Comparison of ENCODE assay signal across 18 cellular contexts in genomic region chr7:134999136-134999535, GRCh38. TPM values are rescaled to one million over a fixed set of nuclear protein-coding genes. Genes with fewer than 3 reads are reported as not detected.
DNase-seq lines count a peak whose midpoint lies in the region; ATAC-seq, FAIRE-seq and TF ChIP-seq lines count a peak whose summit lies in the region.
"Had no signal": no experiment of that assay in that cellular context is flagged by ENCODE, and none has a peak within 500 bp of the region (broad histone marks: within the 10 kb centered on the region; RNA-seq: fewer than 3 reads in every experiment).

No MANE protein-coding gene starts in this region.

- H3K4me1 ChIP-seq in Caco-2: peaks cover 18% of the 10 kb centered on the region
- H3K4me1 ChIP-seq in naive thymus-derived CD4-positive, alpha-beta T cell (ENCODE audit: control insufficient read depth in 2 of 2, insufficient read depth in 2 of 2, low read length in 2 of 2): peaks cover 6 to 30% of the 10 kb centered on the region in 2 donors
- H3K4me1 ChIP-seq: HAP-1 had no signal

- intact Hi-C loops in Caco-2 (cut with micrococcal nuclease; ENCODE audit: unreplicated experiment): no loop called here
- intact Hi-C loops in naive thymus-derived CD4-positive, alpha-beta T cell (cut with micrococcal nuclease): no loop called here

- no peak overlapping the region for H3K4me3 Mint-ChIP-seq in Caco-2 (ENCODE audit: unreplicated experiment)
- no peak overlapping the region for H3K4me3 Mint-ChIP-seq in naive thymus-derived CD4-positive, alpha-beta T cell
- H3K4me3 Mint-ChIP-seq: CD4-positive, alpha-beta T cell had no signal

- POLR2A ChIA-PET in Caco-2 (lab: Charles Lee): no interaction called here
- POLR2A ChIA-PET in naive thymus-derived CD4-positive, alpha-beta T cell (lab: Charles Lee): no interaction called here

- peaks cover 20% of the 10 kb centered on the region for H3K4me1 Mint-ChIP-seq in Caco-2 (ENCODE audit: low read depth, unreplicated experiment)
- H3K4me1 Mint-ChIP-seq in naive thymus-derived CD4-positive, alpha-beta T cell: peaks cover 7 to 42% (median 37%) of the 10 kb centered on the region in 7 donors

- H3K4me3 ChIP-seq in Caco-2 (ENCODE audit: low read depth, low read length): no peak overlapping the region
- no peak overlapping the region for H3K4me3 ChIP-seq in naive thymus-derived CD4-positive, alpha-beta T cell (ENCODE audit: low read length)
- H3K4me3 ChIP-seq: A549, GM12878, HAP-1 had no signal

- no peaks in the 10 kb centered on the region for H3K27me3 Mint-ChIP-seq in Caco-2 (ENCODE audit: insufficient read depth, unreplicated experiment)
- no peaks in the 10 kb centered on the region for H3K27me3 Mint-ChIP-seq in naive thymus-derived CD4-positive, alpha-beta T cell
- H3K27me3 Mint-ChIP-seq: CD4-positive, alpha-beta T cell had no signal

- BruUV-seq in Caco-2 (replicated peaks; lab: Mats Ljungman, UMichigan): no TSS peak

- no peaks in the 10 kb centered on the region for H3K9me3 ChIP-seq in Caco-2
- H3K9me3 ChIP-seq in naive thymus-derived CD4-positive, alpha-beta T cell (ENCODE audit: control insufficient read depth in 2 of 3, low read length in 3 of 3): no peaks in the 10 kb centered on the region
- H3K9me3 ChIP-seq: A549, HAP-1 had no signal

- peaks cover 37% of the 10 kb centered on the region for H3K36me3 Mint-ChIP-seq in Caco-2 (ENCODE audit: insufficient read depth, unreplicated experiment)
- peaks cover 0 to 44% (median 16%) of the 10 kb centered on the region in 5 donors for H3K36me3 Mint-ChIP-seq in naive thymus-derived CD4-positive, alpha-beta T cell

- peaks cover 15% of the 10 kb centered on the region for H3K9me3 Mint-ChIP-seq in Caco-2 (ENCODE audit: unreplicated experiment)
- peaks cover 0 to 7% (median 0%) of the 10 kb centered on the region in 11 donors for H3K9me3 Mint-ChIP-seq in naive thymus-derived CD4-positive, alpha-beta T cell
- H3K9me3 Mint-ChIP-seq: CD4-positive, alpha-beta T cell had no signal

- H3K27ac Mint-ChIP-seq in Caco-2 (ENCODE audit: unreplicated experiment): peak overlapping the region; percentile 3
- H3K27ac Mint-ChIP-seq in naive thymus-derived CD4-positive, alpha-beta T cell: peak overlapping the region in 5 of 9 donors; percentile 25 to 96 (median 46)
- H3K27ac Mint-ChIP-seq: CD4-positive, alpha-beta T cell had no signal

- no peak for ATAC-seq in naive thymus-derived CD4-positive, alpha-beta T cell
- ATAC-seq in GM21737 (IDR thresholded peaks at IDR 0.05; ENCODE audit: unreplicated experiment): no peak
- ATAC-seq: A549, GM12878 had no signal

- H3K27me3 ChIP-seq in Caco-2 (replicated peaks; ENCODE audit: control insufficient read depth, insufficient read depth, low read length): no peaks in the 10 kb centered on the region
- H3K27me3 ChIP-seq in naive thymus-derived CD4-positive, alpha-beta T cell (ENCODE audit: control insufficient read depth in 2 of 2, insufficient read depth in 2 of 2, low read length in 2 of 2): no peaks in the 10 kb centered on the region

- CTCF ChIA-PET in Caco-2 (lab: Charles Lee): no interaction called here
- CTCF ChIA-PET in naive thymus-derived CD4-positive, alpha-beta T cell (lab: Charles Lee): no interaction called here

- TF ChIP-seq CTCF in Caco-2 (IDR thresholded peaks at IDR 0.05; ENCODE audit: insufficient read depth in 1 of 2, low read depth in 1 of 2, low read length in 1 of 2, severe bottlenecking in 1 of 2, unreplicated experiment in 1 of 2): no peak

- peaks cover 5% of the 10 kb centered on the region for H3K36me3 ChIP-seq in Caco-2 (ENCODE audit: control insufficient read depth, insufficient read depth, low read length)
- no peaks in the 10 kb centered on the region for H3K36me3 ChIP-seq in naive thymus-derived CD4-positive, alpha-beta T cell (ENCODE audit: control insufficient read depth in 2 of 3, insufficient read depth in 3 of 3, low read length in 3 of 3)

- TF ChIP-seq POLR2A in H54 (IDR thresholded peaks at IDR 0.05; ENCODE audit: low read depth, low read length): no peak

- DNase-seq in A172 (ENCODE audit: low spot score) (peak; percentile 53), Caco-2 (no peak), SW480 (ENCODE audit: low spot score) (peak; percentile 83), H54 (ENCODE audit: insufficient read length, low spot score) (no peak), NCI-H446 (lab: John Stamatoyannopoulos, UW) (no peak), 8988T (no peak)
- no peak for DNase-seq in naive thymus-derived CD4-positive, alpha-beta T cell
- DNase-seq: AML-193; Calu3; CD4-positive, alpha-beta T cell; DMS79 treated with DMSO at 0.1 percent for 48 hours; EL had no signal

- no peak overlapping the region for H3K27ac ChIP-seq in naive thymus-derived CD4-positive, alpha-beta T cell (ENCODE audit: low read depth, low read length)
- H3K27ac ChIP-seq: A549, C4-2B had no signal

- FAIRE-seq in H54 (lab: Jason Lieb, UNC): no peak
- FAIRE-seq: A549, GM12878, H1 had no signal

RNA-seq across cellular contexts. Expression of gene AGBL3, which starts 12.8 kb away (rescaled TPM):
- total RNA-seq in A172 (2014; rRNA removed; shearing (Covaris generic)): 0.07 and 1.9 TPM in 2 replicates
- 5.3 and 6.1 TPM in 2 replicates for total RNA-seq in Caco-2 (2022)
- 1 to 10 TPM; 2.1 to 6.6 (median 3.8) TPM for total RNA-seq in naive thymus-derived CD4-positive, alpha-beta T cell
- under 1 TPM; 0.51 to 0.54 TPM for polyA plus RNA-seq in naive thymus-derived CD4-positive, alpha-beta T cell

Comparison
In these comparisons a context has a peak if more than half of its experiments do, and no peak if none do; other contexts are left out.
1. DNase-seq: peak in A172 (single experiment) and SW480 (single experiment); none in Caco-2 (0 of 2), naive thymus-derived CD4-positive, alpha-beta T cell (0 of 9), H54 (single experiment), NCI-H446 (0 of 2) and 8988T (single experiment).